Comparison of ENCODE assay signal across 7 cellular contexts in genomic region chr5:43041669-43042175, GRCh38. TPM values are rescaled to one million over a fixed set of nuclear protein-coding genes. Genes with fewer than 3 reads are reported as not detected.
A peak's percentile ranks its signal among the peaks of the same experiment; 100 is the strongest.
DNase-seq lines count a peak whose midpoint lies in the region; ATAC-seq, FAIRE-seq and TF ChIP-seq lines count a peak whose summit lies in the region.

No MANE protein-coding gene starts in this region.

- ATAC-seq in left lobe of liver: peak; percentile 55

- H3K36me3 ChIP-seq in HAP-1 (replicated peaks) (no peaks in the 10 kb centered on the region), MG63 (peaks cover 2% of the 10 kb centered on the region; the same call in 1 of the 2 replicates)

- no peak for DNase-seq in GM12891 (ENCODE audit: insufficient read length, low spot score)
- DNase-seq in HAP-1 (ENCODE audit: low spot score in 2 of 2): peak; percentile 36 to 74
- peak; percentile 60 for DNase-seq in MG63
- peak; percentile 71 for DNase-seq in SW480 (ENCODE audit: low spot score)
- DNase-seq in left lobe of liver (ENCODE audit: low spot score): peak; percentile 69
- DNase-seq in stimulated activated CD8-positive, alpha-beta memory T cell treated with anti-CD3 and anti-CD28 coated beads, Interleukin-4, amount 100 ng/mL, for 24 hours (ENCODE audit: low read depth): peak; percentile 45

- H3K4me1 ChIP-seq in HAP-1: peaks cover 11% of the 10 kb centered on the region

- H3K9me3 ChIP-seq in HAP-1 (no peaks in the 10 kb centered on the region), MG63 (no peaks in the 10 kb centered on the region)

- TF ChIP-seq POLR2A in GM12891 (IDR thresholded peaks at IDR 0.05; ENCODE audit: low read depth, low read length): no peak

- H3K27me3 ChIP-seq in HAP-1 (ENCODE audit: low read depth) (no peaks in the 10 kb centered on the region), MG63 (no peaks in the 10 kb centered on the region)

- in situ Hi-C loops in HAP-1 (cut with MboI; ENCODE audit: low sequenced_read_pairs): no loop called here

- peak overlapping the region; percentile 93 for H3K27ac ChIP-seq in cingulate gyrus (ENCODE audit: low read depth, low read length)

- H3K4me3 ChIP-seq in HAP-1 (peak overlapping the region; percentile 42), MG63 (peak overlapping the region; percentile 63)

- peak; percentile 80 for FAIRE-seq in GM12891 (lab: Jason Lieb, UNC)

TF ChIP-seq in GM12891, 5 proteins besides CTCF, POLR2A, EP300 and RAD21:
- TF ChIP-seq PAX5 (IDR thresholded peaks at IDR 0.05; ENCODE audit: insufficient read depth, low read length, severe bottlenecking): no peak
- TF ChIP-seq POLR2AphosphoS5 (IDR thresholded peaks at IDR 0.05; ENCODE audit: low read depth, low read length): peak; percentile 32
- no peak; the same call in 1 of the 2 replicates for TF ChIP-seq TAF1 (IDR thresholded peaks at IDR 0.05; ENCODE audit: low read depth, low read length)

RNA-seq across cellular contexts. Expression of gene ANXA2R, which starts 1.6 kb away (rescaled TPM):
- polyA plus RNA-seq in GM12891 (2012; ENCODE audit: low read depth, missing spikeins): 2.3 TPM
- total RNA-seq in MG63 (2014; rRNA removed; shearing (Covaris generic); ENCODE audit: low replicate concordance): 0.12 and 4.3 TPM in 2 replicates
- 0.35 TPM for total RNA-seq in left lobe of liver
